ENCODE assay signal across 17 cellular contexts in genomic region chr9:74772126-74772525, GRCh38.
DNase-seq lines count a peak whose midpoint lies in the region; ATAC-seq, FAIRE-seq and TF ChIP-seq lines count a peak whose summit lies in the region.
"Had no signal": no experiment of that assay in that cellular context is flagged by ENCODE, and none has a peak within 500 bp of the region (broad histone marks: within the 10 kb centered on the region; RNA-seq: fewer than 3 reads in every experiment).

No MANE protein-coding gene starts in this region.

- no peak for TF ChIP-seq POLR2A in GM12892 (IDR thresholded peaks at IDR 0.05; ENCODE audit: low read depth, low read length)

- no peak for FAIRE-seq in GM12892 (lab: Jason Lieb, UNC)
- FAIRE-seq in GM19239 (lab: Jason Lieb, UNC) = no peak

- peak; percentile 52 for ATAC-seq in GM18508 (IDR thresholded peaks at IDR 0.05; ENCODE audit: insufficient read depth, unreplicated experiment)
- peak; percentile 60 for ATAC-seq in GM19351 (IDR thresholded peaks at IDR 0.05; ENCODE audit: unreplicated experiment)
- peak; percentile 61 for ATAC-seq in HG02852 (IDR thresholded peaks at IDR 0.05; ENCODE audit: unreplicated experiment)
- ATAC-seq in HG03558 (IDR thresholded peaks at IDR 0.05; ENCODE audit: extremely low read depth, unreplicated experiment) = peak; percentile 49

- DNase-seq in GM12892 (ENCODE audit: insufficient read length) = no peak
- no peak for DNase-seq in germinal center (ENCODE audit: low spot score)
- no peak for DNase-seq in NCI-H1048 (lab: John Stamatoyannopoulos, UW)
- no peak for DNase-seq in GM19239 (ENCODE audit: insufficient read length, low spot score)
- DNase-seq: activated naive CD8-positive, alpha-beta T cell treated with anti-CD3 and anti-CD28 coated beads for 36 hours; central memory CD4-positive, alpha-beta T cell; DMS79; endodermal cell; foreskin melanocyte; NCI-H1105 treated with DMSO at 0.1 percent for 48 hours; NCI-H2227 treated with DMSO at 0.1 percent for 48 hours; stimulated activated CD4-positive, alpha-beta T cell treated with anti-CD3 and anti-CD28 coated beads, Interleukin-4, amount 100 ng/mL, for 24 hours; T1000 had no signal
